ENCODE assay signal across 16 cellular contexts in genomic region chr4:108048997-108049396, GRCh38. TPM values are rescaled to one million over a fixed set of nuclear protein-coding genes. Genes with fewer than 3 reads are reported as not detected.
DNase-seq lines count a peak whose midpoint lies in the region; ATAC-seq, FAIRE-seq and TF ChIP-seq lines count a peak whose summit lies in the region.
"Had no signal": no experiment of that assay in that cellular context is flagged by ENCODE, and none has a peak within 500 bp of the region (broad histone marks: within the 10 kb centered on the region; RNA-seq: fewer than 3 reads in every experiment).

No MANE protein-coding gene starts in this region.

- peaks cover 80% of the 10 kb centered on the region for H3K36me3 Mint-ChIP-seq in activated naive CD4-positive, alpha-beta T cell treated with anti-CD3 and anti-CD28 coated beads, Interleukin-2, amount 10 ng/mL, durations not matched to agents 7 days and 5 days

- DNase-seq in activated naive CD4-positive, alpha-beta T cell treated with anti-CD3 and anti-CD28 coated beads, Interleukin-2, amount 10 ng/mL, durations not matched to agents 7 days and 5 days: no peak
- no peak for DNase-seq in activated naive CD4-positive, alpha-beta T cell treated with anti-CD3 and anti-CD28 coated beads, Interleukin-2, amount 50 U/mL, for 16 hours
- DNase-seq in right atrium auricular region (ENCODE audit: low spot score) (no peak), frontal cortex (ENCODE audit: low spot score in 2 of 2) (no peak)
- DNase-seq: mucosa of descending colon; NCI-H2029 treated with DMSO at 0.1 percent for 48 hours; NK-92 treated with Interleukin-12 subunit alpha and Interleukin-12 subunit beta, amount 100 ng/mL, for 24 hours; occipital lobe; stimulated activated CD4-positive, alpha-beta T cell treated with anti-CD3 and anti-CD28 coated beads, Interleukin-12 subunit alpha, Interleukin-12 subunit beta, amount 100 ng/mL, for 4 hours; thyroid gland had no signal

- ATAC-seq in SK-N-SH treated with all-trans-retinoic acid at 6 μM for 48 hours (peak; percentile 70), GM21737 (IDR thresholded peaks at IDR 0.05; ENCODE audit: unreplicated experiment) (no peak)
- ATAC-seq: K562, left lobe of liver, mucosa of descending colon had no signal

- no peak overlapping the region for H3K9ac ChIP-seq in duodenal mucosa (ENCODE audit: low read depth in 1 of 2, low read length in 2 of 2)

- peak overlapping the region; percentile 97 for H3K27ac Mint-ChIP-seq in activated naive CD4-positive, alpha-beta T cell treated with anti-CD3 and anti-CD28 coated beads, Interleukin-2, amount 10 ng/mL, durations not matched to agents 7 days and 5 days

- H3K36me3 ChIP-seq in duodenal mucosa (ENCODE audit: control insufficient read depth in 1 of 2, insufficient read depth in 2 of 2, low read length in 2 of 2) (no peaks in the 10 kb centered on the region), thymus (ENCODE audit: control insufficient read depth, insufficient read depth) (peaks cover 69% of the 10 kb centered on the region), right atrium auricular region (no peaks in the 10 kb centered on the region)
- H3K36me3 ChIP-seq: thyroid gland had no signal

- TF ChIP-seq CTCF in right atrium auricular region (IDR thresholded peaks at IDR 0.05): no peak

- peak overlapping the region; percentile 74 for H3K4me3 Mint-ChIP-seq in activated naive CD4-positive, alpha-beta T cell treated with anti-CD3 and anti-CD28 coated beads, Interleukin-2, amount 10 ng/mL, durations not matched to agents 7 days and 5 days

- H3K4me1 Mint-ChIP-seq in activated naive CD4-positive, alpha-beta T cell treated with anti-CD3 and anti-CD28 coated beads, Interleukin-2, amount 10 ng/mL, durations not matched to agents 7 days and 5 days: peaks cover 85% of the 10 kb centered on the region

- no peaks in the 10 kb centered on the region for H3K27me3 Mint-ChIP-seq in activated naive CD4-positive, alpha-beta T cell treated with anti-CD3 and anti-CD28 coated beads, Interleukin-2, amount 10 ng/mL, durations not matched to agents 7 days and 5 days

- 91% methylated on average over 7 of the region's 7 CpGs for WGBS in thymus

- no peak for FAIRE-seq in frontal cortex (lab: Jason Lieb, UNC)
- FAIRE-seq: K562 had no signal

- H3K4me1 ChIP-seq in duodenal mucosa (ENCODE audit: control insufficient read depth in 1 of 2, insufficient read depth in 2 of 2, low read length in 2 of 2) (peaks cover 20 to 29% of the 10 kb centered on the region in 2 donors), thymus (ENCODE audit: control insufficient read depth, insufficient read depth, low read length) (peaks cover 50% of the 10 kb centered on the region), right atrium auricular region (no peaks in the 10 kb centered on the region)

- H3K9me3 ChIP-seq in duodenal mucosa (ENCODE audit: control insufficient read depth in 1 of 2, low read length in 2 of 2): no peaks in the 10 kb centered on the region
- H3K9me3 ChIP-seq in thymus (ENCODE audit: control insufficient read depth): no peaks in the 10 kb centered on the region
- no peaks in the 10 kb centered on the region for H3K9me3 ChIP-seq in right atrium auricular region
- H3K9me3 ChIP-seq: mucosa of descending colon, thyroid gland had no signal

- H3K4me3 ChIP-seq in duodenal mucosa (ENCODE audit: low read depth in 1 of 2, low read length in 2 of 2): peak overlapping the region; percentile 57 to 61
- no peak overlapping the region for H3K4me3 ChIP-seq in thymus (ENCODE audit: low read length)
- no peak overlapping the region for H3K4me3 ChIP-seq in right atrium auricular region
- H3K4me3 ChIP-seq: K562, mucosa of descending colon, thyroid gland had no signal

- CTCF ChIA-PET in activated naive CD4-positive, alpha-beta T cell treated with anti-CD3 and anti-CD28 coated beads, Interleukin-2, amount 10 ng/mL, durations not matched to agents 7 days and 5 days (lab: Charles Lee): interaction anchor here (0.9 kb wide), 1 partner anchor 464 kb away, joined by 3 read pairs; no protein-coding TSS in a partner anchor

- H3K27me3 ChIP-seq in duodenal mucosa (ENCODE audit: control insufficient read depth in 1 of 2, insufficient read depth in 2 of 2, low read length in 2 of 2): no peaks in the 10 kb centered on the region
- H3K27me3 ChIP-seq in thymus (ENCODE audit: control insufficient read depth, insufficient read depth): no peaks in the 10 kb centered on the region
- H3K27me3 ChIP-seq in right atrium auricular region: no peaks in the 10 kb centered on the region
- H3K27me3 ChIP-seq: thyroid gland had no signal

- H3K27ac ChIP-seq in duodenal mucosa (ENCODE audit: low read depth, low read length) (no peak overlapping the region), thymus (ENCODE audit: low read depth) (peak overlapping the region; percentile 27), right atrium auricular region (no peak overlapping the region)
- H3K27ac ChIP-seq: thyroid gland had no signal

- no peaks in the 10 kb centered on the region for H3K9me3 Mint-ChIP-seq in activated naive CD4-positive, alpha-beta T cell treated with anti-CD3 and anti-CD28 coated beads, Interleukin-2, amount 10 ng/mL, durations not matched to agents 7 days and 5 days

TF ChIP-seq in SK-N-SH treated with all-trans-retinoic acid at 6 μM for 48 hours, 23 proteins besides CTCF, POLR2A, EP300 and RAD21:
- TF ChIP-seq CSRNP3 (CRISPR knock-in tag; IDR thresholded peaks at IDR 0.05): no peak
- no peak for TF ChIP-seq ZNF8 (CRISPR knock-in tag; IDR thresholded peaks at IDR 0.05)
- TF ChIP-seq ISL1 (CRISPR knock-in tag; IDR thresholded peaks at IDR 0.05): no peak
- TF ChIP-seq POU6F1 (CRISPR knock-in tag; IDR thresholded peaks at IDR 0.05; ENCODE audit: borderline replicate concordance, low read depth): no peak
- no peak for TF ChIP-seq CSDC2 (CRISPR knock-in tag; IDR thresholded peaks at IDR 0.05)
- TF ChIP-seq ESRRG (CRISPR knock-in tag; IDR thresholded peaks at IDR 0.05): no peak

RNA-seq across cellular contexts. Expression of gene HADH, which starts 59.3 kb away (rescaled TPM):
- 41.2 TPM for polyA plus RNA-seq in thymus
- 100 to 1,000 TPM; 108 to 143 TPM for total RNA-seq in right atrium auricular region
- total RNA-seq in frontal cortex: 10.6 TPM

Comparison
In these comparisons a context has a peak if more than half of its experiments do, and no peak if none do; other contexts are left out.
1. H3K4me3 ChIP-seq: peak in duodenal mucosa (2 of 2); none in thymus (single experiment) and right atrium auricular region (0 of 2).